In the genomic region with DNA sequence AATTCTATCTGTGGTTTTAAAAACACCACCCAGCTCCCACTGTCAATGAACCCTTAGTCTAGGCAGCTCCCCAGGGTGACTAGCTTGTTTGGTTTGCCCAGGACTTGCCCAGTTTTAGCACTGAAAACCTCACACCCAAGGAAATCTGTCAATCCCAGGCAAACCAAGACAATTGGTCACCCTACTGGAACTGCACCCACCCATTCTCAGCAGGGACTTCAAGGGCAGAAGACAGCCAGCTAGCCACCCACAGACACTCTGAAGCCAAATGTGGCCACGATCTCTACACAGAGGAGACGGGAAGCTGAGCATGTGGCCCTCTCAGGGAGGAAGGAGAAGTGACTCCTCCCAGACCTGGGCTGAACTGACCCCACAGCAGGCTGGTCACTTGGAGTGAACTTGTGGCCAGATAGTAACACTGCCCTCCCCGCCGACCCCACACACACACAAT, we compare ENCODE assay signal across 20 cellular contexts.
DNase-seq lines count a peak whose midpoint lies in the region; ATAC-seq and TF ChIP-seq lines count a peak whose summit lies in the region.
"Had no signal": no experiment of that assay in that cellular context is flagged by ENCODE, and none has a peak within 500 bp of the region (broad histone marks: within the 10 kb centered on the region; RNA-seq: fewer than 3 reads in every experiment).

No MANE protein-coding gene starts in this region.

- H3K27me3 ChIP-seq in osteoblast (ENCODE audit: insufficient read depth, low read length) (peaks cover 2% of the 10 kb centered on the region), GM23338 (ENCODE audit: insufficient read depth) (no peaks in the 10 kb centered on the region)
- H3K27me3 ChIP-seq: brain microvascular endothelial cell, foreskin keratinocyte had no signal

- H3K27ac ChIP-seq in osteoblast (ENCODE audit: low read depth, low read length), result peak overlapping the region; percentile 1
- no peak overlapping the region for H3K27ac ChIP-seq in GM23338 (ENCODE audit: low read depth)
- H3K27ac ChIP-seq: brain microvascular endothelial cell, foreskin keratinocyte, psoas muscle had no signal

- H3K4me1 ChIP-seq in osteoblast (ENCODE audit: insufficient read depth, low read length), result peaks cover 42% of the 10 kb centered on the region
- H3K4me1 ChIP-seq in GM23338 (ENCODE audit: insufficient read depth), result peaks cover 23% of the 10 kb centered on the region
- H3K4me1 ChIP-seq: psoas muscle had no signal

- H3K4me3 Mint-ChIP-seq in GM23338, result no peak overlapping the region
- H3K4me3 Mint-ChIP-seq: CD4-positive, alpha-beta memory T cell; natural killer cell treated with Interleukin-12 subunit alpha and Interleukin-12 subunit beta and Interleukin-15 and Interleukin-18, amount 100 ng/mL, for 72 hours had no signal

- no peak overlapping the region for H3K4me2 ChIP-seq in osteoblast (ENCODE audit: insufficient read depth, low read length)
- H3K4me2 ChIP-seq in GM23338, result no peak overlapping the region

- DNase-seq in Daoy (ENCODE audit: low read depth), result peak; percentile 11
- DNase-seq in NCI-H146 treated with DMSO at 0.1 percent for 48 hours (lab: John Stamatoyannopoulos, UW; ENCODE audit: unreplicated experiment), result peak; percentile 41
- peak; percentile 45 for DNase-seq in ecto neural progenitor cell (ENCODE audit: low spot score)
- peak; percentile 30 for DNase-seq in osteoblast (ENCODE audit: insufficient read length, low spot score, missing footprints)
- DNase-seq in HPDE6-E6E7 (ENCODE audit: extremely low spot score), result no peak
- no peak for DNase-seq in HuH-7 (ENCODE audit: low spot score)
- DNase-seq in NCI-H82 treated with DMSO at 0.1 percent for 48 hours (lab: John Stamatoyannopoulos, UW; ENCODE audit: unreplicated experiment), result no peak
- no peak for DNase-seq in GM23338 (ENCODE audit: low spot score)
- DNase-seq: brain microvascular endothelial cell; CD4-positive, alpha-beta memory T cell; cortex of kidney; DMS53; kidney glomerular epithelial cell; mesendoderm; NCI-H1417 treated with DMSO at 0.1 percent for 48 hours; psoas muscle; stimulated activated CD8-positive, alpha-beta memory T cell treated with anti-CD3 and anti-CD28 coated beads, Interleukin-4, amount 100 ng/mL, for 48 hours had no signal

- H3K36me3 Mint-ChIP-seq in GM23338 (ENCODE audit: low read depth), result no peaks in the 10 kb centered on the region
- H3K36me3 Mint-ChIP-seq: CD4-positive, alpha-beta memory T cell; natural killer cell treated with Interleukin-12 subunit alpha and Interleukin-12 subunit beta and Interleukin-15 and Interleukin-18, amount 100 ng/mL, for 72 hours had no signal

- no peak overlapping the region for H3K27ac Mint-ChIP-seq in GM23338
- H3K27ac Mint-ChIP-seq: activated T-helper 2 cell treated with anti-CD3 and anti-CD28 coated beads, Interferon-gamma antibody, Interleukin-2, Interleukin-4, amounts not matched to agents 10 μg/mL and 5 μg/mL and 100 μg/mL, durations not matched to agents 14 hours and 24 hours and 36 hours; CD4-positive, alpha-beta memory T cell; natural killer cell treated with Interleukin-12 subunit alpha and Interleukin-12 subunit beta and Interleukin-15 and Interleukin-18, amount 100 ng/mL, for 72 hours had no signal

- H3K9me3 ChIP-seq in osteoblast (ENCODE audit: low read depth, low read length), result no peaks in the 10 kb centered on the region
- H3K9me3 ChIP-seq: psoas muscle had no signal

- H3K9me3 Mint-ChIP-seq in GM23338, result no peaks in the 10 kb centered on the region; the same call in 2 of the 3 replicates
- H3K9me3 Mint-ChIP-seq: activated T-helper 2 cell treated with anti-CD3 and anti-CD28 coated beads, Interferon-gamma antibody, Interleukin-2, Interleukin-4, amounts not matched to agents 10 μg/mL and 5 μg/mL and 100 μg/mL, durations not matched to agents 14 hours and 24 hours and 36 hours; natural killer cell treated with Interleukin-12 subunit alpha and Interleukin-12 subunit beta and Interleukin-15 and Interleukin-18, amount 100 ng/mL, for 72 hours had no signal

- peaks cover 26% of the 10 kb centered on the region for H3K4me1 Mint-ChIP-seq in GM23338
- H3K4me1 Mint-ChIP-seq: CD4-positive, alpha-beta memory T cell had no signal

- no peak for ATAC-seq in GM23338
- ATAC-seq: foreskin keratinocyte, psoas muscle had no signal

- TF ChIP-seq CTCF in osteoblast (IDR thresholded peaks at IDR 0.05; ENCODE audit: extremely low read depth, low read depth, low read length) (no peak), GM23338 (conservative IDR thresholded peaks at IDR 0.05; ENCODE audit: low read depth in 2 of 2) (no peak)

- H3K36me3 ChIP-seq in osteoblast (ENCODE audit: insufficient read depth, low read length) (no peaks in the 10 kb centered on the region), GM23338 (ENCODE audit: insufficient read depth) (no peaks in the 10 kb centered on the region)
- H3K36me3 ChIP-seq: brain microvascular endothelial cell had no signal

- H2AFZ ChIP-seq in osteoblast (ENCODE audit: low read length) (peak overlapping the region; percentile 54), GM23338 (no peak overlapping the region)

- peaks cover 5% of the 10 kb centered on the region for H3K27me3 Mint-ChIP-seq in GM23338 (ENCODE audit: insufficient read depth, low read depth, poor library complexity)

- H4K20me1 ChIP-seq in osteoblast (ENCODE audit: insufficient read depth, low read length), result no peaks in the 10 kb centered on the region
- H4K20me1 ChIP-seq in GM23338 (replicated peaks; ENCODE audit: insufficient read depth), result no peaks in the 10 kb centered on the region

- H3F3A ChIP-seq in GM23338 (replicated peaks; ENCODE audit: low read depth), result no peaks in the 10 kb centered on the region

- no peaks in the 10 kb centered on the region for H3K9me2 ChIP-seq in GM23338 (ENCODE audit: insufficient read depth)

- H3K79me2 ChIP-seq in osteoblast (ENCODE audit: insufficient read depth, low read length) (no peaks in the 10 kb centered on the region), GM23338 (replicated peaks; ENCODE audit: insufficient read depth) (no peaks in the 10 kb centered on the region)

- H3K4me3 ChIP-seq in osteoblast (ENCODE audit: insufficient read depth, low read length), result no peak overlapping the region
- H3K4me3 ChIP-seq in GM23338, result no peak overlapping the region
- H3K4me3 ChIP-seq: psoas muscle had no signal

TF ChIP-seq in GM23338, 12 proteins besides CTCF, POLR2A, EP300 and RAD21 (continues in another document):
- TF ChIP-seq EZH2 (IDR thresholded peaks at IDR 0.05; ENCODE audit: low read depth, unreplicated experiment), result no peak
- no peak for TF ChIP-seq NANOG (IDR thresholded peaks at IDR 0.05; ENCODE audit: borderline replicate concordance)
- TF ChIP-seq, protein P1, sequence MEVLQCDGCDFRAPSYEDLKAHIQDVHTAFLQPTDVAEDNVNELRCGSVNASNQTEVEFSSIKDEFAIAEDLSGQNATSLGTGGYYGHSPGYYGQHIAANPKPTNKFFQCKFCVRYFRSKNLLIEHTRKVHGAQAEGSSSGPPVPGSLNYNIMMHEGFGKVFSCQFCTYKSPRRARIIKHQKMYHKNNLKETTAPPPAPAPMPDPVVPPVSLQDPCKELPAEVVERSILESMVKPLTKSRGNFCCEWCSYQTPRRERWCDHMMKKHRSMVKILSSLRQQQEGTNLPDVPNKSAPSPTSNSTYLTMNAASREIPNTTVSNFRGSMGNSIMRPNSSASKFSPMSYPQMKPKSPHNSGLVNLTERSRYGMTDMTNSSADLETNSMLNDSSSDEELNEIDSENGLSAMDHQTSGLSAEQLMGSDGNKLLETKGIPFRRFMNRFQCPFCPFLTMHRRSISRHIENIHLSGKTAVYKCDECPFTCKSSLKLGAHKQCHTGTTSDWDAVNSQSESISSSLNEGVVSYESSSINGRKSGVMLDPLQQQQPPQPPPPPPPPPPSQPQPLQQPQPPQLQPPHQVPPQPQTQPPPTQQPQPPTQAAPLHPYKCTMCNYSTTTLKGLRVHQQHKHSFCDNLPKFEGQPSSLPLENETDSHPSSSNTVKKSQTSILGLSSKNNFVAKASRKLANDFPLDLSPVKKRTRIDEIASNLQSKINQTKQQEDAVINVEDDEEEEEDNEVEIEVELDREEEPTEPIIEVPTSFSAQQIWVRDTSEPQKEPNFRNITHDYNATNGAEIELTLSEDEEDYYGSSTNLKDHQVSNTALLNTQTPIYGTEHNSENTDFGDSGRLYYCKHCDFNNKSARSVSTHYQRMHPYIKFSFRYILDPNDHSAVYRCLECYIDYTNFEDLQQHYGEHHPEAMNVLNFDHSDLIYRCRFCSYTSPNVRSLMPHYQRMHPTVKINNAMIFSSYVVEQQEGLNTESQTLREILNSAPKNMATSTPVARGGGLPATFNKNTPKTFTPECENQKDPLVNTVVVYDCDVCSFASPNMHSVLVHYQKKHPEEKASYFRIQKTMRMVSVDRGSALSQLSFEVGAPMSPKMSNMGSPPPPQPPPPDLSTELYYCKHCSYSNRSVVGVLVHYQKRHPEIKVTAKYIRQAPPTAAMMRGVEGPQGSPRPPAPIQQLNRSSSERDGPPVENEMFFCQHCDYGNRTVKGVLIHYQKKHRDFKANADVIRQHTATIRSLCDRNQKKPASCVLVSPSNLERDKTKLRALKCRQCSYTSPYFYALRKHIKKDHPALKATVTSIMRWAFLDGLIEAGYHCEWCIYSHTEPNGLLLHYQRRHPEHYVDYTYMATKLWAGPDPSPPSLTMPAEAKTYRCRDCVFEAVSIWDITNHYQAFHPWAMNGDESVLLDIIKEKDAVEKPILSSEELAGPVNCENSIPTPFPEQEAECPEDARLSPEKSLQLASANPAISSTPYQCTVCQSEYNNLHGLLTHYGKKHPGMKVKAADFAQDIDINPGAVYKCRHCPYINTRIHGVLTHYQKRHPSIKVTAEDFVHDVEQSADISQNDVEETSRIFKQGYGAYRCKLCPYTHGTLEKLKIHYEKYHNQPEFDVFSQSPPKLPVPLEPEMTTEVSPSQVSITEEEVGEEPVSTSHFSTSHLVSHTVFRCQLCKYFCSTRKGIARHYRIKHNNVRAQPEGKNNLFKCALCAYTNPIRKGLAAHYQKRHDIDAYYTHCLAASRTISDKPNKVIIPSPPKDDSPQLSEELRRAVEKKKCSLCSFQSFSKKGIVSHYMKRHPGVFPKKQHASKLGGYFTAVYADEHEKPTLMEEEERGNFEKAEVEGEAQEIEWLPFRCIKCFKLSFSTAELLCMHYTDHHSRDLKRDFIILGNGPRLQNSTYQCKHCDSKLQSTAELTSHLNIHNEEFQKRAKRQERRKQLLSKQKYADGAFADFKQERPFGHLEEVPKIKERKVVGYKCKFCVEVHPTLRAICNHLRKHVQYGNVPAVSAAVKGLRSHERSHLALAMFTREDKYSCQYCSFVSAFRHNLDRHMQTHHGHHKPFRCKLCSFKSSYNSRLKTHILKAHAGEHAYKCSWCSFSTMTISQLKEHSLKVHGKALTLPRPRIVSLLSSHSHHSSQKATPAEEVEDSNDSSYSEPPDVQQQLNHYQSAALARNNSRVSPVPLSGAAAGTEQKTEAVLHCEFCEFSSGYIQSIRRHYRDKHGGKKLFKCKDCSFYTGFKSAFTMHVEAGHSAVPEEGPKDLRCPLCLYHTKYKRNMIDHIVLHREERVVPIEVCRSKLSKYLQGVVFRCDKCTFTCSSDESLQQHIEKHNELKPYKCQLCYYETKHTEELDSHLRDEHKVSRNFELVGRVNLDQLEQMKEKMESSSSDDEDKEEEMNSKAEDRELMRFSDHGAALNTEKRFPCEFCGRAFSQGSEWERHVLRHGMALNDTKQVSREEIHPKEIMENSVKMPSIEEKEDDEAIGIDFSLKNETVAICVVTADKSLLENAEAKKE (CRISPR knock-in tag; IDR thresholded peaks at IDR 0.05), result no peak
- TF ChIP-seq ZNF331 (CRISPR knock-in tag; IDR thresholded peaks at IDR 0.05; ENCODE audit: low read depth), result no peak

Comparison
In these comparisons a context has a peak if more than half of its experiments do, and no peak if none do; other contexts are left out.
1. DNase-seq: peak in Daoy (single experiment), NCI-H146 treated with DMSO at 0.1 percent for 48 hours (single experiment), ecto neural progenitor cell (single experiment) and osteoblast (single experiment); none in HPDE6-E6E7 (single experiment), HuH-7 (single experiment), NCI-H82 treated with DMSO at 0.1 percent for 48 hours (single experiment) and GM23338 (single experiment).